1 cellular context compared by ENCODE assay signal in the genomic region with DNA sequence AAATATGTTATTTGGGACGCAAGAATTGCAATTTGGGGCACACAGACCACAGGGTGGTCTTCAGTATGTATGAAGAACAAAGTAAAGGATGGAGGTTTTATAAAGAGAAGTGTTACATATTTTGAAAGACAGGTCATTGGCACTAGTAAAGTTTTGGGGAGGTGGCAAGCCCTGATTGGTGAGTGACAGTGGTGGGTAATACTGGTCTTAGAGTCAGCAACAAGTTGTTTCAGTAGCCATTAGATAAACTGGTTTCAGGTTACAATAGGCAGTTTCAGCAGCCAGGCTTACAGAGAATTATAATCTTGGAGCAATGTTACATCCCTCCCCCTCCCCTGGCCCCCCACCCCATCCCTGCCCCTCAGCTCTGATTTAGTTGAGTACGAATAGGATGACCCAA.
TF ChIP-seq lines count a peak whose summit lies in the region.

No MANE protein-coding gene starts in this region.

TF ChIP-seq in HCT116, 20 proteins besides CTCF, POLR2A, EP300 and RAD21 (continued from another document):
- TF ChIP-seq, protein P1, sequence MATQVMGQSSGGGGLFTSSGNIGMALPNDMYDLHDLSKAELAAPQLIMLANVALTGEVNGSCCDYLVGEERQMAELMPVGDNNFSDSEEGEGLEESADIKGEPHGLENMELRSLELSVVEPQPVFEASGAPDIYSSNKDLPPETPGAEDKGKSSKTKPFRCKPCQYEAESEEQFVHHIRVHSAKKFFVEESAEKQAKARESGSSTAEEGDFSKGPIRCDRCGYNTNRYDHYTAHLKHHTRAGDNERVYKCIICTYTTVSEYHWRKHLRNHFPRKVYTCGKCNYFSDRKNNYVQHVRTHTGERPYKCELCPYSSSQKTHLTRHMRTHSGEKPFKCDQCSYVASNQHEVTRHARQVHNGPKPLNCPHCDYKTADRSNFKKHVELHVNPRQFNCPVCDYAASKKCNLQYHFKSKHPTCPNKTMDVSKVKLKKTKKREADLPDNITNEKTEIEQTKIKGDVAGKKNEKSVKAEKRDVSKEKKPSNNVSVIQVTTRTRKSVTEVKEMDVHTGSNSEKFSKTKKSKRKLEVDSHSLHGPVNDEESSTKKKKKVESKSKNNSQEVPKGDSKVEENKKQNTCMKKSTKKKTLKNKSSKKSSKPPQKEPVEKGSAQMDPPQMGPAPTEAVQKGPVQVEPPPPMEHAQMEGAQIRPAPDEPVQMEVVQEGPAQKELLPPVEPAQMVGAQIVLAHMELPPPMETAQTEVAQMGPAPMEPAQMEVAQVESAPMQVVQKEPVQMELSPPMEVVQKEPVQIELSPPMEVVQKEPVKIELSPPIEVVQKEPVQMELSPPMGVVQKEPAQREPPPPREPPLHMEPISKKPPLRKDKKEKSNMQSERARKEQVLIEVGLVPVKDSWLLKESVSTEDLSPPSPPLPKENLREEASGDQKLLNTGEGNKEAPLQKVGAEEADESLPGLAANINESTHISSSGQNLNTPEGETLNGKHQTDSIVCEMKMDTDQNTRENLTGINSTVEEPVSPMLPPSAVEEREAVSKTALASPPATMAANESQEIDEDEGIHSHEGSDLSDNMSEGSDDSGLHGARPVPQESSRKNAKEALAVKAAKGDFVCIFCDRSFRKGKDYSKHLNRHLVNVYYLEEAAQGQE (IDR thresholded peaks at IDR 0.05; ENCODE audit: low read depth), result no peak
- TF ChIP-seq ZNF274 (IDR thresholded peaks at IDR 0.05; ENCODE audit: low read depth, low read length) (no peak), SIN3A (IDR thresholded peaks at IDR 0.05; ENCODE audit: low read depth) (no peak), SP1 (IDR thresholded peaks at IDR 0.05; ENCODE audit: low read depth) (no peak), FOSL1 (IDR thresholded peaks at IDR 0.05; ENCODE audit: low read depth) (no peak), POLR2AphosphoS5 (IDR thresholded peaks at IDR 0.05; ENCODE audit: low read depth, low read length) (no peak), EZH2phosphoT487 (IDR thresholded peaks at IDR 0.05; ENCODE audit: borderline replicate concordance) (no peak), YY1 (IDR thresholded peaks at IDR 0.05; ENCODE audit: extremely low read depth, insufficient replicate concordance, low read depth, low read length) (no peak)
